1 cellular context compared by ENCODE assay signal in the genomic region with DNA sequence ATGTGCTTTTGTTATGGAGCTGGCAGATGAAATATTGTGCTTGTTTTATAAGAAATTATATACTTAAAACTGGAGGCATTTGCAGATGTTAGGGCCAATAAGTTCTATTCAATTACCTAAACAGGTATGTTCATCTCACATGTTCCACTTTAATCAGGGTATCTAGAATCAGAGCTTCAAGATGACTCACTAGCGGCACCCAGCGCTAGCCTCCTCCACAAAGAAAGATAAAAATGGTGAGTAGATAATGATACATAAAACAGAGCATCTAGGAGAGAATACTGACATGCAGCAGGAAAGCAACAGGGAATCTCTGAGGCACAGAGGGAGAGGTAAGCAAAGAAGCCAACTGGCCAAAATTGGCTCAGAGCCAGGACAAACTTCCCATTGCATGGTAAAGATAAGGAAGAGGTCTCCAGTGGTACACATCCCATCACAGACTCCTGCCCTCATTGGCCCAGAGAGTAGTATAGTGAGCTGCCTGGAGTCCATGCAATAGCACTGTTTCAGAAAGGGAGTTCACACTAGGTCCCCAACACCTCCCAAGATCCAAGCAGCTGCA.
TF ChIP-seq lines count a peak whose summit lies in the region.

No MANE protein-coding gene starts in this region.

TF ChIP-seq in SK-N-SH, 30 proteins besides CTCF, POLR2A, EP300 and RAD21 (continued from another document):
- TF ChIP-seq REST (IDR thresholded peaks at IDR 0.05; ENCODE audit: low read depth, low read length) = no peak
- no peak for TF ChIP-seq RXRA (IDR thresholded peaks at IDR 0.05; ENCODE audit: borderline replicate concordance, low read depth)
- TF ChIP-seq NRF1 (IDR thresholded peaks at IDR 0.05; ENCODE audit: low read depth, low read length) = no peak
- no peak for TF ChIP-seq USF2 (IDR thresholded peaks at IDR 0.05; ENCODE audit: borderline replicate concordance, low read depth, low read length)
- no peak for TF ChIP-seq YY1 (IDR thresholded peaks at IDR 0.05; ENCODE audit: low read depth)
- no peak for TF ChIP-seq ELF1 (IDR thresholded peaks at IDR 0.05)
- no peak for TF ChIP-seq SIN3A (IDR thresholded peaks at IDR 0.05; ENCODE audit: borderline replicate concordance, low read depth, low read length)
- no peak for TF ChIP-seq GABPA (IDR thresholded peaks at IDR 0.05; ENCODE audit: low read depth)
- no peak for TF ChIP-seq FOXJ3 (CRISPR knock-in tag; IDR thresholded peaks at IDR 0.05)
- TF ChIP-seq POLR2AphosphoS5 (IDR thresholded peaks at IDR 0.05; ENCODE audit: low read depth, low read length) = no peak
